Comparison of ENCODE assay signal across 11 cellular contexts in the genomic region with DNA sequence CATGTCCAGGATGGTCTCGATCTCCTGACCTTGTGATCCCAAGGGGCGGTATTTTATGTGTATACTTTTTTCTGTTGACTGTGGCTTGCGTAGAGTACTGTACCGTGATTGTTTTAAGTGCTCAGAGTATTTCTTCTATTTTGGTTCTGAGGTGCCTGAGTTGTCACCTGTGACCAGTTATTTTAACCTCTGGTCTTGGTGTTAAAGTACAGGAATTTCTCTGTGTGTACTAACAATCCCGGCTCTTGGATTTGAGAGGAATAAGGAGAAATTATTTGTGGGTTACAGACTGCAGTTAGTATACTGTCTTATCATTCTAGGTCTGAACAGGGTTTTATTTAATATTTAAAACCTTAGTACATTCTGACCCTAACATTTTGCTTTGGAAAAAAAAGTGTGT. TPM values are rescaled to one million over a fixed set of nuclear protein-coding genes. Genes with fewer than 3 reads are reported as not detected.
DNase-seq lines count a peak whose midpoint lies in the region; ATAC-seq and TF ChIP-seq lines count a peak whose summit lies in the region.
"Had no signal": no experiment of that assay in that cellular context is flagged by ENCODE, and none has a peak within 500 bp of the region (broad histone marks: within the 10 kb centered on the region; RNA-seq: fewer than 3 reads in every experiment).

No MANE protein-coding gene starts in this region.

- peaks cover 47% of the 10 kb centered on the region for H4K20me1 ChIP-seq in DND-41 (ENCODE audit: insufficient read depth, low read length)
- H4K20me1 ChIP-seq in OCI-LY1 (ENCODE audit: insufficient read depth, low read length) = no peaks in the 10 kb centered on the region

- DNase-seq in DND-41 (no peak), esophagus squamous epithelium (lab: John Stamatoyannopoulos, UW) (no peak), prostate gland (ENCODE audit: low spot score) (no peak), DMS114 treated with DMSO at 0.1 percent for 48 hours (lab: John Stamatoyannopoulos, UW; ENCODE audit: unreplicated experiment) (no peak)
- no peak for DNase-seq in stimulated activated naive B cell treated with anti-CD40 and anti-IgM and Interleukin-4, amounts not matched to agents 10 μg/mL and 1 μg/mL and 100 μg/mL, for 72 hours
- DNase-seq: GF-D8, mucosa of descending colon had no signal

- 63% methylated on average over 5 of the region's 5 CpGs for WGBS in esophagus squamous epithelium, 2 donors
- WGBS in prostate gland = 61% methylated on average over 5 of the region's 5 CpGs

- H2AFZ ChIP-seq in DND-41 (ENCODE audit: low read depth, low read length) = no peak overlapping the region
- no peak overlapping the region for H2AFZ ChIP-seq in OCI-LY1 (ENCODE audit: low read length)

- 0 out of 2 replicates have a peak, but pooled peaks cover 3% of the 10 kb centered on the region for H3F3A ChIP-seq in OCI-LY1 (ENCODE audit: insufficient read depth, low read length)

- TF ChIP-seq CTCF in DND-41 (IDR thresholded peaks at IDR 0.05; ENCODE audit: borderline replicate concordance, extremely low read depth, low read length, poor library complexity, severe bottlenecking) = no peak
- no peak for TF ChIP-seq CTCF in OCI-LY1 (IDR thresholded peaks at IDR 0.05; ENCODE audit: low read length)
- TF ChIP-seq CTCF in esophagus squamous epithelium (IDR thresholded peaks at IDR 0.05) = no peak
- TF ChIP-seq CTCF in prostate gland (IDR thresholded peaks at IDR 0.05) = no peak

- H3K79me2 ChIP-seq in DND-41 (ENCODE audit: insufficient read depth, low read length) (peaks cover 90% of the 10 kb centered on the region), OCI-LY1 (ENCODE audit: insufficient read depth, low read length) (peaks cover 79% of the 10 kb centered on the region)

- peaks cover 18 to 19% of the 10 kb centered on the region in 2 donors for H3K36me3 Mint-ChIP-seq in stimulated activated naive B cell treated with anti-CD40 and anti-IgM and Interleukin-4, amounts not matched to agents 10 μg/mL and 1 μg/mL and 100 μg/mL, for 72 hours

- peak overlapping the region in 1 of 2 donors; percentile 37 for H3K4me3 Mint-ChIP-seq in stimulated activated naive B cell treated with anti-CD40 and anti-IgM and Interleukin-4, amounts not matched to agents 10 μg/mL and 1 μg/mL and 100 μg/mL, for 72 hours

- H3K4me2 ChIP-seq in DND-41 (ENCODE audit: insufficient read depth, low read length) = peak overlapping the region; percentile 93
- peak overlapping the region; percentile 93 for H3K4me2 ChIP-seq in OCI-LY1 (ENCODE audit: low read length)

- H3K27me3 Mint-ChIP-seq in stimulated activated naive B cell treated with anti-CD40 and anti-IgM and Interleukin-4, amounts not matched to agents 10 μg/mL and 1 μg/mL and 100 μg/mL, for 72 hours = no peaks in the 10 kb centered on the region

- TF ChIP-seq POLR2A in esophagus squamous epithelium (IDR thresholded peaks at IDR 0.05) (no peak), prostate gland (IDR thresholded peaks at IDR 0.05) (no peak)

- no peaks in the 10 kb centered on the region for H3K9me3 Mint-ChIP-seq in stimulated activated naive B cell treated with anti-CD40 and anti-IgM and Interleukin-4, amounts not matched to agents 10 μg/mL and 1 μg/mL and 100 μg/mL, for 72 hours

- peaks cover 34% of the 10 kb centered on the region for H3K36me3 ChIP-seq in DND-41 (ENCODE audit: insufficient read depth, low read length)
- H3K36me3 ChIP-seq in OCI-LY1 (ENCODE audit: insufficient read depth, low read length) = peaks cover 15% of the 10 kb centered on the region
- H3K36me3 ChIP-seq in esophagus squamous epithelium = peaks cover 0 to 17% (median 0%) of the 10 kb centered on the region in 3 donors
- no peaks in the 10 kb centered on the region for H3K36me3 ChIP-seq in prostate gland

- peak overlapping the region; percentile 56 to 64; a peak in 3 of 4 replicates for H3K4me3 ChIP-seq in DND-41 (ENCODE audit: low read depth in 1 of 2, low read length in 2 of 2)
- peak overlapping the region; percentile 87 for H3K4me3 ChIP-seq in OCI-LY1 (ENCODE audit: low read depth, low read length, poor library complexity, severe bottlenecking)
- peak overlapping the region; percentile 74 to 91 (median 88) for H3K4me3 ChIP-seq in esophagus squamous epithelium
- H3K4me3 ChIP-seq in prostate gland = peak overlapping the region; percentile 93 to 96

- intact Hi-C loops in esophagus squamous epithelium (cut with DNase I) (loop anchor here (10.0 kb wide), 1 partner anchor 241 kb away; a partner anchor contains a TSS), prostate gland (cut with DNase I) (loop anchor here (5.0 kb wide), 2 partner anchors 154 to 234 kb away; a partner anchor contains a TSS)

- peak overlapping the region; percentile 85 for H3K9ac ChIP-seq in DND-41 (ENCODE audit: low read depth, low read length)
- H3K9ac ChIP-seq in OCI-LY1 (ENCODE audit: low read length) = peak overlapping the region; percentile 80

- no peak for ATAC-seq in DND-41 (ENCODE audit: insufficient read depth, low read depth)
- ATAC-seq in stimulated activated naive B cell treated with anti-CD40 and anti-IgM and Interleukin-4, amounts not matched to agents 10 μg/mL and 1 μg/mL and 100 μg/mL, for 72 hours (replicated peaks) = no peak
- no peak for ATAC-seq in HG02642 (IDR thresholded peaks at IDR 0.05; ENCODE audit: poor library complexity, unreplicated experiment)
- ATAC-seq in HG02970 (IDR thresholded peaks at IDR 0.05; ENCODE audit: low FRiP score, unreplicated experiment) = no peak
- ATAC-seq: mucosa of descending colon had no signal

- H3K27ac Mint-ChIP-seq in stimulated activated naive B cell treated with anti-CD40 and anti-IgM and Interleukin-4, amounts not matched to agents 10 μg/mL and 1 μg/mL and 100 μg/mL, for 72 hours = no peak overlapping the region

- no peaks in the 10 kb centered on the region for H3K9me2 ChIP-seq in OCI-LY1 (ENCODE audit: low read depth, low read length)

- H3K9me3 ChIP-seq in DND-41 (ENCODE audit: insufficient read depth, low read length, severe bottlenecking) (no peaks in the 10 kb centered on the region), OCI-LY1 (ENCODE audit: low read length) (no peaks in the 10 kb centered on the region), esophagus squamous epithelium (no peaks in the 10 kb centered on the region), prostate gland (no peaks in the 10 kb centered on the region)
- H3K9me3 ChIP-seq: mucosa of descending colon had no signal

- H3K27me3 ChIP-seq in DND-41 (ENCODE audit: insufficient read depth, low read length, poor library complexity) (no peaks in the 10 kb centered on the region), OCI-LY1 (ENCODE audit: insufficient read depth, low read length) (no peaks in the 10 kb centered on the region), esophagus squamous epithelium (no peaks in the 10 kb centered on the region), prostate gland (replicated peaks; ENCODE audit: insufficient read depth) (no peaks in the 10 kb centered on the region)

- H3K4me1 ChIP-seq in DND-41 (ENCODE audit: insufficient read depth, low read length) (peaks cover 45% of the 10 kb centered on the region), OCI-LY1 (ENCODE audit: insufficient read depth, low read length, severe bottlenecking) (peaks cover 37% of the 10 kb centered on the region), esophagus squamous epithelium (peaks cover 16 to 80% (median 41%) of the 10 kb centered on the region in 3 donors), prostate gland (replicated peaks) (no peaks in the 10 kb centered on the region)

- peaks cover 16 to 40% of the 10 kb centered on the region in 2 donors for H3K4me1 Mint-ChIP-seq in stimulated activated naive B cell treated with anti-CD40 and anti-IgM and Interleukin-4, amounts not matched to agents 10 μg/mL and 1 μg/mL and 100 μg/mL, for 72 hours

- H3K27ac ChIP-seq in DND-41 (ENCODE audit: low read length) = no peak overlapping the region
- H3K27ac ChIP-seq in OCI-LY1 (ENCODE audit: low read depth, low read length, poor library complexity, severe bottlenecking) = no peak overlapping the region
- peak overlapping the region in 1 of 4 donors; percentile 13 for H3K27ac ChIP-seq in esophagus squamous epithelium
- H3K27ac ChIP-seq in prostate gland = no peak overlapping the region

RNA-seq across cellular contexts. Expression of a gene that starts 2.0 kb away (rescaled TPM):
- total RNA-seq in esophagus squamous epithelium = 100 to 1,000 TPM in 1 of 4 donors, 10 to 100 TPM in 3; 55.7 to 130 (median 87.2) TPM
- total RNA-seq in prostate gland = 100 to 1,000 TPM in 1 of 2 donors, 10 to 100 TPM in 1; 69.7 to 112 TPM

RNA-seq across cellular contexts. Expression of a gene that starts 43.6 kb away (rescaled TPM):
- total RNA-seq in esophagus squamous epithelium (1 to 10 TPM in 1 of 4 donors, under 1 TPM in 1, not detected in 2; 0.04 to 1.2 TPM), prostate gland (not detected)
- total RNA-seq: dermis microvascular lymphatic vessel endothelial cell had no signal

RNA-seq across cellular contexts. Expression of a gene that starts 57.2 kb away (rescaled TPM):
- total RNA-seq in esophagus squamous epithelium (10 to 100 TPM; 24.6 to 72.4 (median 42.1) TPM), prostate gland (10 to 100 TPM in 1 of 2 donors, 1 to 10 TPM in 1; 7.7 to 24.0 TPM)
